Comparison of ENCODE assay signal across 30 cellular contexts in genomic region chr15:34439878-34440277, GRCh38.
"Had no signal": no experiment of that assay in that cellular context is flagged by ENCODE, and none has a peak within 500 bp of the region (broad histone marks: within the 10 kb centered on the region; RNA-seq: fewer than 3 reads in every experiment).

No MANE protein-coding gene starts in this region.

- DNase-seq: activated B cell treated with CpG ODN at 0.5 μM for 24 hours; activated CD4-positive, alpha-beta memory T cell treated with anti-CD3 and anti-CD28 coated beads for 36 hours; activated CD4-positive, alpha-beta T cell treated with anti-CD3 and anti-CD28 coated beads for 48 hours; activated CD8-positive, alpha-beta memory T cell treated with anti-CD3 and anti-CD28 coated beads, Interleukin-2, amount 10 ng/mL, durations not matched to agents 7 days and 5 days; activated CD8-positive, alpha-beta memory T cell treated with anti-CD3 and anti-CD28 coated beads, Interleukin-2, amount 50 U/mL, for 4 hours; activated CD8-positive, alpha-beta T cell treated with anti-CD3 and anti-CD28 coated beads, Interleukin-2, amount 10 ng/mL, durations not matched to agents 7 days and 5 days; activated effector memory CD4-positive, alpha-beta T cell treated with anti-CD3 and anti-CD28 coated beads, Interleukin-2, amount 50 U/mL, for 16 hours; activated naive CD4-positive, alpha-beta T cell treated with anti-CD3 and anti-CD28 coated beads for 36 hours; activated naive CD8-positive, alpha-beta T cell treated with anti-CD3 and anti-CD28 coated beads for 36 hours; activated naive CD8-positive, alpha-beta T cell treated with anti-CD3 and anti-CD28 coated beads, Interleukin-2, amount 50 U/mL, for 24 hours; activated T-cell treated with anti-CD3 and anti-CD28 coated beads, Interleukin-2, amount 50 U/mL, for 1 hour; activated T-cell treated with anti-CD3 and anti-CD28 coated beads, Interleukin-2, amount 50 U/mL, for 48 hours; adrenal gland; amygdala; aorta; body of pancreas; central memory CD4-positive, alpha-beta T cell; cerebellar nuclear complex; colonic mucosa; effector CD8-positive, alpha-beta T cell; esophagus squamous epithelium; foreskin melanocyte; heart left ventricle; T-helper 1 cell; T-helper 17 cell; T1000; WERI-Rb-1 had no signal

- H3K36me3 ChIP-seq: adrenal gland, cardiac muscle cell, colonic mucosa, heart left ventricle, WERI-Rb-1 had no signal

- H3K9me3 ChIP-seq: adrenal gland, body of pancreas, colonic mucosa, esophagus squamous epithelium, heart left ventricle had no signal

- H3K27ac ChIP-seq: adrenal gland, body of pancreas, cardiac muscle cell, colonic mucosa, epithelial cell of prostate, esophagus squamous epithelium, heart left ventricle, WERI-Rb-1 had no signal

- H3K4me3 ChIP-seq: adrenal gland, body of pancreas, cardiac muscle cell, colonic mucosa, esophagus squamous epithelium, heart left ventricle had no signal

- H3K27me3 ChIP-seq: adrenal gland, body of pancreas, colonic mucosa had no signal

- ATAC-seq: activated CD4-positive, CD25-positive, alpha-beta regulatory T cell treated with anti-CD3 and anti-CD28 coated beads, Interleukin-2, amount 50 U/mL, for 24 hours; activated CD8-positive, alpha-beta memory T cell treated with anti-CD3 and anti-CD28 coated beads, Interleukin-2, amount 10 ng/mL, durations not matched to agents 7 days and 5 days; activated CD8-positive, alpha-beta T cell treated with anti-CD3 and anti-CD28 coated beads, Interleukin-2, amount 10 ng/mL, durations not matched to agents 7 days and 5 days; activated naive CD8-positive, alpha-beta T cell treated with anti-CD3 and anti-CD28 coated beads, Interleukin-2, amount 50 U/mL, for 24 hours; body of pancreas; heart left ventricle; T-helper 17 cell had no signal

- H3K4me1 ChIP-seq: colonic mucosa had no signal
